In genomic region chr7:48875300-48875916, GRCh38 we compare ENCODE assay signal across 8 cellular contexts. TPM values are rescaled to one million over a fixed set of nuclear protein-coding genes. Genes with fewer than 3 reads are reported as not detected.
DNase-seq lines count a peak whose midpoint lies in the region; ATAC-seq and TF ChIP-seq lines count a peak whose summit lies in the region.

No MANE protein-coding gene starts in this region.

- POLR2A ChIA-PET in PC-9 (lab: Charles Lee; ENCODE audit: unreplicated experiment), result no interaction called here

- H3F3A ChIP-seq in PC-9 (ENCODE audit: insufficient read depth, low read depth), result no peaks in the 10 kb centered on the region

- TF ChIP-seq CTCF in PC-9 (conservative IDR thresholded peaks at IDR 0.05) (peak; percentile 64), glutamatergic neuron (IDR thresholded peaks at IDR 0.05; ENCODE audit: partially characterized antibody, unreplicated experiment) (peak; percentile 39)

- H2AFZ ChIP-seq in PC-9, result no peak overlapping the region

- no peaks in the 10 kb centered on the region for H3K4me1 ChIP-seq in PC-9 (replicated peaks; ENCODE audit: insufficient read depth)

- no peak overlapping the region for H3K27ac ChIP-seq in PC-9

- no peak for ATAC-seq in activated naive CD8-positive, alpha-beta T cell treated with anti-CD3 and anti-CD28 coated beads, Interleukin-2, amount 50 U/mL, for 24 hours
- no peak for ATAC-seq in HG02798 (IDR thresholded peaks at IDR 0.05; ENCODE audit: poor library complexity, unreplicated experiment)

- no peaks in the 10 kb centered on the region for H3K27me3 Mint-ChIP-seq in glutamatergic neuron (ENCODE audit: unreplicated experiment)
- no peaks in the 10 kb centered on the region for H3K27me3 Mint-ChIP-seq in activated naive CD8-positive, alpha-beta T cell treated with anti-CD3 and anti-CD28 coated beads, Interleukin-2, amount 50 U/mL, for 24 hours

- H3K9me3 ChIP-seq in PC-9 (ENCODE audit: insufficient read depth, low read depth), result no peaks in the 10 kb centered on the region

- no peaks in the 10 kb centered on the region for H4K20me1 ChIP-seq in PC-9 (ENCODE audit: insufficient read depth)

- no peaks in the 10 kb centered on the region for H3K36me3 Mint-ChIP-seq in glutamatergic neuron (ENCODE audit: unreplicated experiment)
- H3K36me3 Mint-ChIP-seq in activated naive CD8-positive, alpha-beta T cell treated with anti-CD3 and anti-CD28 coated beads, Interleukin-2, amount 50 U/mL, for 24 hours (ENCODE audit: low read depth), result no peaks in the 10 kb centered on the region

- no peak overlapping the region for H3K4me3 ChIP-seq in PC-9

- no peak overlapping the region for H3K4me2 ChIP-seq in PC-9

- no peak overlapping the region for H3K27ac Mint-ChIP-seq in glutamatergic neuron (ENCODE audit: unreplicated experiment)
- H3K27ac Mint-ChIP-seq in activated naive CD8-positive, alpha-beta T cell treated with anti-CD3 and anti-CD28 coated beads, Interleukin-2, amount 50 U/mL, for 24 hours, result no peak overlapping the region

- H3K9me3 Mint-ChIP-seq in glutamatergic neuron (ENCODE audit: unreplicated experiment), result no peaks in the 10 kb centered on the region
- no peaks in the 10 kb centered on the region for H3K9me3 Mint-ChIP-seq in activated naive CD8-positive, alpha-beta T cell treated with anti-CD3 and anti-CD28 coated beads, Interleukin-2, amount 50 U/mL, for 24 hours

- no TSS peak for BruUV-seq in PC-9 (replicated peaks; lab: Mats Ljungman, UMichigan)

- peak; percentile 1 for DNase-seq in stimulated activated CD4-positive, alpha-beta T cell treated with anti-CD3 and anti-CD28 coated beads, Interleukin-15, amount 100 ng/mL, for 24 hours
- DNase-seq in stimulated activated CD4-positive, alpha-beta T cell treated with anti-CD3 and anti-CD28 coated beads, Interleukin-4, amount 100 ng/mL, for 1 hour, result no peak
- DNase-seq in PC-9 (peak in 1 of 2 experiments; percentile 30), glutamatergic neuron (peak; percentile 61), renal cortical epithelial cell (ENCODE audit: low read depth) (peak; percentile 7), glomerular visceral epithelial cell (ENCODE audit: extremely low spot score) (no peak)
- no peak for DNase-seq in activated naive CD8-positive, alpha-beta T cell treated with anti-CD3 and anti-CD28 coated beads, Interleukin-2, amount 50 U/mL, for 24 hours

- CTCF ChIA-PET in PC-9 (lab: Charles Lee), result no interaction called here

- no peaks in the 10 kb centered on the region for H3K4me1 Mint-ChIP-seq in glutamatergic neuron (ENCODE audit: low read depth, unreplicated experiment)
- no peaks in the 10 kb centered on the region for H3K4me1 Mint-ChIP-seq in activated naive CD8-positive, alpha-beta T cell treated with anti-CD3 and anti-CD28 coated beads, Interleukin-2, amount 50 U/mL, for 24 hours

- H3K79me2 ChIP-seq in PC-9 (ENCODE audit: low read depth), result no peaks in the 10 kb centered on the region

- H3K4me3 Mint-ChIP-seq in glutamatergic neuron (ENCODE audit: unreplicated experiment), result no peak overlapping the region
- H3K4me3 Mint-ChIP-seq in activated naive CD8-positive, alpha-beta T cell treated with anti-CD3 and anti-CD28 coated beads, Interleukin-2, amount 50 U/mL, for 24 hours, result no peak overlapping the region

- no peaks in the 10 kb centered on the region for H3K36me3 ChIP-seq in PC-9 (ENCODE audit: low read depth)

- H3K27me3 ChIP-seq in PC-9 (ENCODE audit: insufficient read depth, low read depth), result no peaks in the 10 kb centered on the region

- no peaks in the 10 kb centered on the region for H3K9me2 ChIP-seq in PC-9 (ENCODE audit: insufficient read depth)

- intact Hi-C loops in PC-9 (cut with micrococcal nuclease; ENCODE audit: unreplicated experiment), result loop anchor here (1.0 to 10.0 kb wide), 3 partner anchors 541 to 928 kb away; partner anchors contain the start of gene PKD1L1

RNA-seq across cellular contexts. Expression of gene CDC14C, which starts 48.9 kb away (rescaled TPM):
- total RNA-seq in PC-9 (2021) (not detected in 2 replicates), glutamatergic neuron (ENCODE audit: unreplicated experiment) (not detected), renal cortical epithelial cell (under 0.01 and 0.05 TPM in 2 replicates)

Comparison
In these comparisons a context has a peak if more than half of its experiments do, and no peak if none do; other contexts are left out.
1. DNase-seq: peak in stimulated activated CD4-positive, alpha-beta T cell treated with anti-CD3 and anti-CD28 coated beads, Interleukin-15, amount 100 ng/mL, for 24 hours (single experiment), glutamatergic neuron (single experiment) and renal cortical epithelial cell (single experiment); none in stimulated activated CD4-positive, alpha-beta T cell treated with anti-CD3 and anti-CD28 coated beads, Interleukin-4, amount 100 ng/mL, for 1 hour (single experiment), activated naive CD8-positive, alpha-beta T cell treated with anti-CD3 and anti-CD28 coated beads, Interleukin-2, amount 50 U/mL, for 24 hours (single experiment) and glomerular visceral epithelial cell (single experiment).